In genomic region chr22:20053407-20054033, GRCh38 we compare ENCODE assay signal across 26 cellular contexts.
"Had no signal": no experiment of that assay in that cellular context is flagged by ENCODE, and none has a peak within 500 bp of the region (broad histone marks: within the 10 kb centered on the region; RNA-seq: fewer than 3 reads in every experiment).

No MANE protein-coding gene starts in this region.

- H3K4me1 ChIP-seq: lower lobe of right lung, pancreas, right lobe of liver, stomach, thyroid gland had no signal

- H3K9me3 Mint-ChIP-seq: effector memory CD8-positive, alpha-beta T cell; naive thymus-derived CD8-positive, alpha-beta T cell had no signal

- H3K4me3 ChIP-seq: coronary artery, esophagus squamous epithelium, heart right ventricle, lower lobe of right lung, pancreas, right lobe of liver, stomach, thyroid gland had no signal

- H3K4me3 Mint-ChIP-seq: effector memory CD8-positive, alpha-beta T cell; naive thymus-derived CD8-positive, alpha-beta T cell; nephron progenitor cell had no signal

- H3K27me3 ChIP-seq: esophagus squamous epithelium, heart right ventricle, pancreas, right lobe of liver, stomach, thyroid gland had no signal

- DNase-seq: effector memory CD8-positive, alpha-beta T cell; erythroblast; esophagus squamous epithelium; foreskin melanocyte; glutamatergic neuron; hippocampal formation; left colon; left ventricle myocardium superior; lower lobe of right lung; naive thymus-derived CD8-positive, alpha-beta T cell; nephron progenitor cell; occipital lobe; right lobe of liver; small intestine; stimulated activated CD4-positive, alpha-beta T cell treated with anti-CD3 and anti-CD28 coated beads, Interleukin-15, amount 100 ng/mL, for 24 hours; stimulated activated CD4-positive, alpha-beta T cell treated with anti-CD3 and anti-CD28 coated beads, Interleukin-4, amount 100 ng/mL, for 1 hour; stimulated activated CD8-positive, alpha-beta memory T cell treated with anti-CD3 and anti-CD28 coated beads, Interleukin-4, amount 100 ng/mL, for 48 hours; stimulated activated naive CD4-positive, alpha-beta T cell treated with Interleukin-2 at 50 U/mL for 16 hours; stomach; thyroid gland; trophoblast cell had no signal

- H3K27ac ChIP-seq: coronary artery, heart right ventricle, lower lobe of right lung, pancreas, right lobe of liver, stomach, thyroid gland had no signal

- ATAC-seq: effector memory CD8-positive, alpha-beta T cell; naive thymus-derived CD8-positive, alpha-beta T cell had no signal

- FAIRE-seq: endometrium, islet of Langerhans, pancreas, small intestine had no signal

- H3K4me1 Mint-ChIP-seq: nephron progenitor cell had no signal

- H3K9me3 ChIP-seq: esophagus squamous epithelium, lower lobe of right lung, pancreas, right lobe of liver, stomach, thyroid gland had no signal
